24 cellular contexts compared by ENCODE assay signal in genomic region chr2:50178050-50178449, GRCh38.
DNase-seq lines count a peak whose midpoint lies in the region; ATAC-seq, FAIRE-seq and TF ChIP-seq lines count a peak whose summit lies in the region.
"Had no signal": no experiment of that assay in that cellular context is flagged by ENCODE, and none has a peak within 500 bp of the region (broad histone marks: within the 10 kb centered on the region; RNA-seq: fewer than 3 reads in every experiment).

No MANE protein-coding gene starts in this region.

- peaks cover 2% of the 10 kb centered on the region for H3K27me3 Mint-ChIP-seq in glutamatergic neuron (ENCODE audit: unreplicated experiment)
- H3K27me3 Mint-ChIP-seq: CD4-positive, alpha-beta T cell; CD8-positive, alpha-beta memory T cell had no signal

- in situ Hi-C loops in HepG2 (cut with HindIII; ENCODE audit: extremely low pct_ligation_motif_present, low pct_unique_long_range_greater_than_20kb), result no loop called here

- POLR2A ChIA-PET in HepG2 (lab: Yijun Ruan, JAX), result no interaction called here

- no TSS peak for BruUV-seq in HepG2 (replicated peaks; lab: Mats Ljungman, UMichigan)

- no peak overlapping the region for H3K4me3 Mint-ChIP-seq in glutamatergic neuron (ENCODE audit: unreplicated experiment)
- H3K4me3 Mint-ChIP-seq: CD14-positive monocyte; CD4-positive, alpha-beta T cell; CD8-positive, alpha-beta memory T cell; HFFc6 had no signal

- no peak overlapping the region for H3K4me2 ChIP-seq in HepG2 (ENCODE audit: low read depth, low read length)
- H3K4me2 ChIP-seq: BLaER1 treated with 17β-estradiol and CSF1 and Interleukin-3, amounts not matched to agents 10 nM and 100 nM had no signal

- no peak overlapping the region for H3K9ac ChIP-seq in HepG2 (ENCODE audit: insufficient read depth, low read depth, low read length)
- H3K9ac ChIP-seq: BLaER1 treated with 17β-estradiol and CSF1 and Interleukin-3, amounts not matched to agents 10 nM and 100 nM had no signal

- DNase-seq in Ammon's horn (ENCODE audit: low spot score) (peak; percentile 49), NCI-H446 treated with DMSO at 0.1 percent for 48 hours (lab: John Stamatoyannopoulos, UW) (peak; percentile 86), glutamatergic neuron (no peak), pons (ENCODE audit: low spot score) (peak; percentile 9), LoVo (ENCODE audit: low spot score) (no peak), HepG2 (ENCODE audit: low spot score) (no peak), GF-D8 (lab: John Stamatoyannopoulos, UW) (no peak), adrenal gland (no peak)
- DNase-seq: BE2C; CD4-positive, alpha-beta T cell; CD8-positive, alpha-beta memory T cell; DMS 273 treated with DMSO at 0.1 percent for 48 hours; DMS79; EL; GOT3; HFFc6 had no signal

- no peak for TF ChIP-seq CTCF in glutamatergic neuron (IDR thresholded peaks at IDR 0.05; ENCODE audit: partially characterized antibody, unreplicated experiment)
- no peak for TF ChIP-seq CTCF in HepG2 (CRISPR knock-in tag; IDR thresholded peaks at IDR 0.05)
- no peak for TF ChIP-seq CTCF in adrenal gland (IDR thresholded peaks at IDR 0.05)

- no peak for FAIRE-seq in HepG2 (lab: Jason Lieb, UNC)
- FAIRE-seq: A204.1, D721Med, GM12892, H54 had no signal

- no peak for ATAC-seq in HepG2

- WGBS in HepG2 (ENCODE audit: low lambda C conversion rate), result 2% methylated on average over 2 of the region's 2 CpGs
- 60 to 91% (median 68%) methylated on average over 2 of the region's 2 CpGs for WGBS in adrenal gland, 4 donors

- no peaks in the 10 kb centered on the region for H4K20me1 ChIP-seq in HepG2 (ENCODE audit: insufficient read depth, low read length)
- H4K20me1 ChIP-seq: BLaER1 treated with 17β-estradiol and CSF1 and Interleukin-3, amounts not matched to agents 10 nM and 100 nM had no signal

- peak overlapping the region; percentile 55 for H3K27ac Mint-ChIP-seq in glutamatergic neuron (ENCODE audit: unreplicated experiment)
- H3K27ac Mint-ChIP-seq: CD14-positive monocyte; CD4-positive, alpha-beta T cell; CD8-positive, alpha-beta memory T cell; HFFc6 had no signal

- H3K27ac ChIP-seq in HepG2 (ENCODE audit: extremely low read length, insufficient read depth, low read length), result no peak overlapping the region
- no peak overlapping the region for H3K27ac ChIP-seq in adrenal gland
- H3K27ac ChIP-seq: 22Rv1; BLaER1 treated with 17β-estradiol and CSF1 and Interleukin-3, amounts not matched to agents 10 nM and 100 nM had no signal

- H3K4me1 ChIP-seq in HepG2 (ENCODE audit: insufficient read depth, low read length) (no peaks in the 10 kb centered on the region), adrenal gland (replicated peaks in 1 of 2) (no peaks in the 10 kb centered on the region)
- H3K4me1 ChIP-seq: BE2C; BLaER1 treated with 17β-estradiol and CSF1 and Interleukin-3, amounts not matched to agents 10 nM and 100 nM; HAP-1 had no signal

- H3K4me1 Mint-ChIP-seq in glutamatergic neuron (ENCODE audit: low read depth, unreplicated experiment), result no peaks in the 10 kb centered on the region
- H3K4me1 Mint-ChIP-seq: CD14-positive monocyte; CD8-positive, alpha-beta memory T cell had no signal

- H3K9me3 ChIP-seq in HepG2 (ENCODE audit: low read length) (no peaks in the 10 kb centered on the region), adrenal gland (replicated peaks in 1 of 3) (no peaks in the 10 kb centered on the region)
- H3K9me3 ChIP-seq: BE2C; BLaER1 treated with 17β-estradiol and CSF1 and Interleukin-3, amounts not matched to agents 10 nM and 100 nM; HAP-1 had no signal

- no peak overlapping the region for H3K4me3 ChIP-seq in HepG2 (replicated peaks in 1 of 3; ENCODE audit: insufficient read depth in 1 of 3, low read depth in 2 of 3, low read length in 3 of 3)
- no peak overlapping the region for H3K4me3 ChIP-seq in adrenal gland
- H3K4me3 ChIP-seq: BLaER1 treated with 17β-estradiol and CSF1 and Interleukin-3, amounts not matched to agents 10 nM and 100 nM; HAP-1 had no signal

- H3K27me3 ChIP-seq in HepG2 (ENCODE audit: control insufficient read depth in 1 of 2, insufficient read depth in 2 of 2, low read length in 2 of 2) (no peaks in the 10 kb centered on the region), adrenal gland (no peaks in the 10 kb centered on the region)
- H3K27me3 ChIP-seq: BE2C; BLaER1 treated with 17β-estradiol and CSF1 and Interleukin-3, amounts not matched to agents 10 nM and 100 nM had no signal

- H3K36me3 ChIP-seq in HepG2 (replicated peaks in 1 of 2; ENCODE audit: control insufficient read depth in 1 of 2, insufficient read depth in 2 of 2, low read length in 2 of 2) (no peaks in the 10 kb centered on the region), adrenal gland (replicated peaks in 1 of 2) (no peaks in the 10 kb centered on the region)
- H3K36me3 ChIP-seq: BE2C; BLaER1 treated with 17β-estradiol and CSF1 and Interleukin-3, amounts not matched to agents 10 nM and 100 nM; HAP-1 had no signal

- CTCF ChIA-PET in HepG2 (lab: Yijun Ruan, JAX; ENCODE audit: low intra/inter-chr PET ratio, low total read pairs), result no interaction called here

- no peak for TF ChIP-seq RAD21 in HepG2 (CRISPR knock-in tag; IDR thresholded peaks at IDR 0.05)

- no peaks in the 10 kb centered on the region for H3K36me3 Mint-ChIP-seq in glutamatergic neuron (ENCODE audit: unreplicated experiment)
- H3K36me3 Mint-ChIP-seq: CD14-positive monocyte; CD8-positive, alpha-beta memory T cell had no signal

- intact Hi-C loops in HepG2 (cut with micrococcal nuclease; ENCODE audit: unreplicated experiment) (no loop called here), adrenal gland (cut with DNase I) (no loop called here)

- H2AFZ ChIP-seq in HepG2 (ENCODE audit: low read length), result no peak overlapping the region

- TF ChIP-seq EP300 in HepG2 (IDR thresholded peaks at IDR 0.05; ENCODE audit: low read depth in 2 of 2, low read length in 2 of 2), result no peak
- no peak for TF ChIP-seq EP300 in HepG2 (CRISPR knock-in tag; IDR thresholded peaks at IDR 0.05; ENCODE audit: borderline replicate concordance)

- TF ChIP-seq POLR2A in HepG2 (IDR thresholded peaks at IDR 0.05; ENCODE audit: insufficient read depth in 1 of 2, low read depth in 2 of 2, low read length in 2 of 2) (no peak), adrenal gland (IDR thresholded peaks at IDR 0.05) (no peak)

- no peaks in the 10 kb centered on the region for H3K9me3 Mint-ChIP-seq in glutamatergic neuron (ENCODE audit: unreplicated experiment)
- H3K9me3 Mint-ChIP-seq: CD14-positive monocyte had no signal

- H3K79me2 ChIP-seq in HepG2 (ENCODE audit: insufficient read depth, low read length), result no peaks in the 10 kb centered on the region

TF ChIP-seq in HepG2, 621 proteins besides CTCF, POLR2A, EP300 and RAD21:
- TF ChIP-seq MED1 (CRISPR knock-in tag; IDR thresholded peaks at IDR 0.05) (no peak), ZNF331 (CRISPR knock-in tag; IDR thresholded peaks at IDR 0.05) (no peak), GZF1 (CRISPR knock-in tag; IDR thresholded peaks at IDR 0.05) (no peak), GTF2F1 (IDR thresholded peaks at IDR 0.05; ENCODE audit: low read length) (no peak), KDM5A (IDR thresholded peaks at IDR 0.05; ENCODE audit: borderline replicate concordance, low read length) (no peak), ZNF362 (CRISPR knock-in tag; IDR thresholded peaks at IDR 0.05; ENCODE audit: borderline replicate concordance) (no peak), TFE3 (CRISPR knock-in tag; IDR thresholded peaks at IDR 0.05) (no peak), CHCHD3 (CRISPR knock-in tag; IDR thresholded peaks at IDR 0.05) (no peak), ELF3 (CRISPR knock-in tag; IDR thresholded peaks at IDR 0.05) (no peak), HHEX (CRISPR knock-in tag; IDR thresholded peaks at IDR 0.05) (no peak), KLF11 (CRISPR knock-in tag; IDR thresholded peaks at IDR 0.05) (no peak)

Comparison
In these comparisons a context has a peak if more than half of its experiments do, and no peak if none do; other contexts are left out.
1. DNase-seq: peak in Ammon's horn (single experiment), NCI-H446 treated with DMSO at 0.1 percent for 48 hours (single experiment) and pons (single experiment); none in glutamatergic neuron (single experiment), LoVo (single experiment), HepG2 (single experiment), GF-D8 (single experiment) and adrenal gland (0 of 7).